9 cellular contexts compared by ENCODE assay signal in the genomic region with DNA sequence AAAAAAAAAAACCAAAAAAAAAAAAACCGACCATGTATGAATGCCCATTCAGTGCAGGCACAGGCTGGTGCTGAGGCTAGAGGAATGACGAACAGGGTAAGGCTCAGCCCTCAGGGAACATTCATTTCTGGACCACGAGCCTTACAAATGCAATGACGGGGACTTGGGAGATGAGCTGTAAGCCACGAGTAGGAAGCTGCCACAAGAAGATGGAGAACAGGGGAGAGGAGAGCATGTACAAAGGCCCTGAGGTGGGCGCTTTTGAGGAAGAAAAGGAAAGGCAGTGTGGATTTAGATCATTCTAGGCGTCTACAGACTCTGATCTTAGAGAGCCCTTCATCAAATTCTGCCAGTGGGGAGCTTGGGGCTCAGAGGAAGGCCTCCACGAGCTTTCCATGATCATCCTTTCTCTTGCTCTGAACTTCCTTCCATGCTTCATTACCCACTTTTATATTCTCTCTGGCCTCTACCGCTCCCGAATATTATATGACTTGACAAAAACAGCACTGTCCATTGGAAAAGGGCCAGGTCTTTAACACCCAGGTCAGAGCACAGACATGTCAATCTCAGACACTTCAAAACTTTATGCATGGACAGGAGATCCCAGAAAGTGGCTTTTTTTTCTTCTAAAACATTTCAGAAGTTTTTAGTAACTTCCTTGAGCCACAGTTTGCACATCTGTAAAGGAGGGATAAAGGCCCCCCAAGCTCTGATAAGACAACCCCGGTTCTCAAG. TPM values are rescaled to one million over a fixed set of nuclear protein-coding genes. Genes with fewer than 3 reads are reported as not detected.
DNase-seq lines count a peak whose midpoint lies in the region; ATAC-seq and TF ChIP-seq lines count a peak whose summit lies in the region.
"Had no signal": no experiment of that assay in that cellular context is flagged by ENCODE, and none has a peak within 500 bp of the region (broad histone marks: within the 10 kb centered on the region; RNA-seq: fewer than 3 reads in every experiment).

No MANE protein-coding gene starts in this region.

- H3K27ac ChIP-seq in CD4-positive, alpha-beta T cell (ENCODE audit: low read depth, low read length) = no peak overlapping the region
- no peak overlapping the region for H3K27ac ChIP-seq in HUES6 (ENCODE audit: low read depth, low read length)
- no peak overlapping the region for H3K27ac ChIP-seq in heart right ventricle
- H3K27ac ChIP-seq: epithelial cell of prostate had no signal

- no peak overlapping the region for H3K27ac Mint-ChIP-seq in CD4-positive, alpha-beta T cell
- peak overlapping the region; percentile 36 for H3K27ac Mint-ChIP-seq in activated naive CD4-positive, alpha-beta T cell treated with anti-CD3 and anti-CD28 coated beads, Interleukin-2, amount 50 U/mL, for 24 hours
- H3K27ac Mint-ChIP-seq in naive thymus-derived CD8-positive, alpha-beta T cell = peak overlapping the region in 2 of 10 donors; percentile 20 to 44

- CTCF ChIA-PET in CD4-positive, alpha-beta T cell (lab: Charles Lee) = interaction anchor here (0.8 to 1.6 kb wide), 10 partner anchors 8 to 360 kb away, joined by 3 to 11 read pairs (median 3); no protein-coding TSS in a partner anchor

- peaks cover 12% of the 10 kb centered on the region for H3K36me3 Mint-ChIP-seq in CD4-positive, alpha-beta T cell (ENCODE audit: low read depth)
- peaks cover 6% of the 10 kb centered on the region for H3K36me3 Mint-ChIP-seq in activated naive CD4-positive, alpha-beta T cell treated with anti-CD3 and anti-CD28 coated beads, Interleukin-2, amount 50 U/mL, for 24 hours
- peaks cover 0 to 7% (median 5%) of the 10 kb centered on the region in 3 donors for H3K36me3 Mint-ChIP-seq in naive thymus-derived CD8-positive, alpha-beta T cell

- H3K4me3 Mint-ChIP-seq in CD4-positive, alpha-beta T cell = peak overlapping the region; percentile 62
- H3K4me3 Mint-ChIP-seq in activated naive CD4-positive, alpha-beta T cell treated with anti-CD3 and anti-CD28 coated beads, Interleukin-2, amount 50 U/mL, for 24 hours = peak overlapping the region; percentile 45
- H3K4me3 Mint-ChIP-seq in naive thymus-derived CD8-positive, alpha-beta T cell = peak overlapping the region; percentile 25 to 88 (median 71)

- H3K4me1 Mint-ChIP-seq in CD4-positive, alpha-beta T cell (ENCODE audit: low read depth) = peaks cover 33% of the 10 kb centered on the region
- peaks cover 27% of the 10 kb centered on the region for H3K4me1 Mint-ChIP-seq in activated naive CD4-positive, alpha-beta T cell treated with anti-CD3 and anti-CD28 coated beads, Interleukin-2, amount 50 U/mL, for 24 hours
- peaks cover 8 to 43% (median 34%) of the 10 kb centered on the region in 4 donors for H3K4me1 Mint-ChIP-seq in naive thymus-derived CD8-positive, alpha-beta T cell

- H3K9me3 ChIP-seq in CD4-positive, alpha-beta T cell (ENCODE audit: control insufficient read depth, low read length) = no peaks in the 10 kb centered on the region
- H3K9me3 ChIP-seq in HUES6 (ENCODE audit: control insufficient read depth, insufficient read depth, low read depth, low read length) = no peaks in the 10 kb centered on the region
- no peaks in the 10 kb centered on the region for H3K9me3 ChIP-seq in MG63
- no peaks in the 10 kb centered on the region for H3K9me3 ChIP-seq in heart right ventricle

- DNase-seq in CD4-positive, alpha-beta T cell = no peak
- no peak for DNase-seq in naive thymus-derived CD8-positive, alpha-beta T cell
- DNase-seq in iPS-NIHi11 (ENCODE audit: low spot score) (no peak), NCI-H1092 (lab: John Stamatoyannopoulos, UW) (no peak), MG63 (no peak), heart right ventricle (no peak)

- H3K36me3 ChIP-seq in HUES6 (ENCODE audit: control insufficient read depth, insufficient read depth, low read length) = no peaks in the 10 kb centered on the region
- no peaks in the 10 kb centered on the region for H3K36me3 ChIP-seq in MG63
- H3K36me3 ChIP-seq in heart right ventricle = peaks cover 0 to under 1% (median 0%) of the 10 kb centered on the region in 9 donors

- ATAC-seq in CD4-positive, alpha-beta T cell (ENCODE audit: poor library complexity) = no peak
- no peak for ATAC-seq in naive thymus-derived CD8-positive, alpha-beta T cell
- ATAC-seq in heart right ventricle = no peak

- intact Hi-C loops in CD4-positive, alpha-beta T cell (cut with DNase I, micrococcal nuclease) = loop anchor here (1.0 to 10.0 kb wide), 5 partner anchors 77 to 1014 kb away; no protein-coding TSS in a partner anchor
- intact Hi-C loops in heart right ventricle (cut with DNase I) = loop anchor here in 7 of 10 donors (2.0 to 10.0 kb wide), 5 partner anchors 74 to 94 kb away; no protein-coding TSS in a partner anchor

- POLR2A ChIA-PET in CD4-positive, alpha-beta T cell (lab: Charles Lee) = interaction anchor here (1.1 to 2.3 kb wide), 4 partner anchors 9 to 343 kb away, joined by 3 to 18 read pairs (median 6); partner anchors contain the start of gene WDR1
- POLR2A ChIA-PET in naive thymus-derived CD8-positive, alpha-beta T cell (lab: Charles Lee) = interaction anchor here (1.0 to 2.3 kb wide), 7 partner anchors 39 to 963 kb away, joined by 3 to 23 read pairs (median 5); partner anchors contain the start of gene WDR1

- H3K27me3 Mint-ChIP-seq in CD4-positive, alpha-beta T cell = peaks cover 39% of the 10 kb centered on the region
- H3K27me3 Mint-ChIP-seq in activated naive CD4-positive, alpha-beta T cell treated with anti-CD3 and anti-CD28 coated beads, Interleukin-2, amount 50 U/mL, for 24 hours = peaks cover 26% of the 10 kb centered on the region
- peaks cover 18 to 40% (median 33%) of the 10 kb centered on the region in 5 donors for H3K27me3 Mint-ChIP-seq in naive thymus-derived CD8-positive, alpha-beta T cell

- H3K4me3 ChIP-seq in HUES6 (ENCODE audit: low read depth, low read length) (peak overlapping the region; percentile 84), MG63 (no peak overlapping the region; the same call in 1 of the 2 replicates), heart right ventricle (peak overlapping the region in 5 of 10 donors; percentile 36 to 49 (median 42))

- 83 to 90% methylated on average over 11 of the region's 11 CpGs for WGBS in heart right ventricle, 2 donors

- peaks cover 12% of the 10 kb centered on the region for H3K27me3 ChIP-seq in CD4-positive, alpha-beta T cell (ENCODE audit: control insufficient read depth, insufficient read depth, low read length)
- peaks cover 84% of the 10 kb centered on the region for H3K27me3 ChIP-seq in HUES6 (ENCODE audit: control insufficient read depth, insufficient read depth, low read length)
- no peaks in the 10 kb centered on the region for H3K27me3 ChIP-seq in MG63
- peaks cover 6 to 81% (median 41%) of the 10 kb centered on the region in 7 donors for H3K27me3 ChIP-seq in heart right ventricle

- no peak overlapping the region for H3K9ac ChIP-seq in HUES6 (ENCODE audit: low read length)

- TF ChIP-seq CTCF in CD4-positive, alpha-beta T cell (IDR thresholded peaks at IDR 0.05) = no peak
- TF ChIP-seq CTCF in heart right ventricle (IDR thresholded peaks at IDR 0.05) = no peak

- H3K9me3 Mint-ChIP-seq in CD4-positive, alpha-beta T cell = no peaks in the 10 kb centered on the region
- peaks cover 11% of the 10 kb centered on the region for H3K9me3 Mint-ChIP-seq in activated naive CD4-positive, alpha-beta T cell treated with anti-CD3 and anti-CD28 coated beads, Interleukin-2, amount 50 U/mL, for 24 hours
- peaks cover 0 to 8% (median 2%) of the 10 kb centered on the region in 9 donors for H3K9me3 Mint-ChIP-seq in naive thymus-derived CD8-positive, alpha-beta T cell

- H3K4me1 ChIP-seq in HUES6 (ENCODE audit: control insufficient read depth, insufficient read depth, low read length) = peaks cover 25% of the 10 kb centered on the region
- H3K4me1 ChIP-seq in heart right ventricle = peaks cover 0 to 31% (median 18%) of the 10 kb centered on the region in 9 donors

RNA-seq across cellular contexts. Expression of gene ZNF518B, which starts 3.3 kb away (rescaled TPM):
- total RNA-seq in CD4-positive, alpha-beta T cell = 10 to 100 TPM; 36.5 to 37.5 TPM
- 10 to 100 TPM; 59.0 to 62.5 TPM for total RNA-seq in naive thymus-derived CD8-positive, alpha-beta T cell
- polyA plus RNA-seq in naive thymus-derived CD8-positive, alpha-beta T cell = 10 to 100 TPM; 12.0 to 19.7 (median 17.9) TPM
- total RNA-seq in MG63 (2014; rRNA removed; shearing (Covaris generic); ENCODE audit: low replicate concordance) = 10.9 and 11.8 TPM in 2 replicates
- total RNA-seq in heart right ventricle = 10 to 100 TPM; 18.7 to 28.2 (median 24.4) TPM
- 1 to 10 TPM; 5.2 to 6.9 TPM for polyA plus RNA-seq in heart right ventricle
